Comparison of ENCODE assay signal across 2 cellular contexts in the genomic region with DNA sequence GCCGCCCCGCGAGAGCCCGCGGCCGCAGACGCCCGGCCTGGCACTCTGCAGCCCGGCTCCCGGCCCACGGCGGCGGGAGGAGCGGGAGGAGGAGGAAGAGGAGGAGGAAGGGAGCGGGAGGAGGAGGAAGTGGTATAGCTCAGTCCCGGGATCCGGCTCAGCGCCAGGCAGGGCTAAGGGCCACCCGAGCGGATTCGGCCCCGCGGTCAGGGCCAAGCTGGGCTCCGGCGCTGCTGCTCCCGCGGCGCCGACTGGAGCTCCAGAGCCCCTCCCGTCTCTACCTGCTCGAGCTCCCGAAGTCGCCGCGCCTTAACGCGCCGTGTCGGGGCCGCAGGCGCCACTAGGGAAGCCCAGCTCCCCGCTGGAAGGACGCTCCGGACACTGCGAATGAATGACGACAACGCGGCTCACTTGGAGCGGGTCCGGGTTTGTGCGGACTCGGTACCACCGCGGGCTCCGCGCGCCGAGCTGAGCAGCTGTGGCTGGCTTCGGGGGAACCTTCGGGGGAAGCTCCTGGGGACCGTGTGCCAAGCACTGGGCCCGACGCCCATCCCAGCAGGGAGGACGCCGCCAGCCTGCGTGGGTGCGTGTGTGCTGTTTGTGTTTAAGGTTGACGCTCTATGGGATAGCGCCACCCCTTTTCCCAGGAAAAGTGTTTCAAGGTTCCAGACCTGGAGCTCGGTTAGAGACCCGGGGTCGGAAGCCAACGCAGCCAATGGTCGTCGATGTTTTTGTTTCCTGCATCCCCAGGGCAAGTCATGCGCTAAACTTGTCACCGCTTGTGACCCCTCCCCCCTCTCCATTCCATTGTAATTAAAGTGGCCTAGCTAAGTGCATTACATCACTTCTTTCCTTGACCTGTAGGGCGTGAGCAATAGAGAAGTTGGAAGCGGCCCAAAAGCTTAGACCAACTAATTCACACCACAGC.
TF ChIP-seq lines count a peak whose summit lies in the region.

A gene (minus strand): TSS at position 94 of the 928 bp plus-strand sequence. CDS start 340 bp downstream, outside the sequence.

TF ChIP-seq in H1, 55 proteins besides CTCF, POLR2A, EP300 and RAD21 (continued from another document and continues in another):
- TF ChIP-seq, protein P1, sequence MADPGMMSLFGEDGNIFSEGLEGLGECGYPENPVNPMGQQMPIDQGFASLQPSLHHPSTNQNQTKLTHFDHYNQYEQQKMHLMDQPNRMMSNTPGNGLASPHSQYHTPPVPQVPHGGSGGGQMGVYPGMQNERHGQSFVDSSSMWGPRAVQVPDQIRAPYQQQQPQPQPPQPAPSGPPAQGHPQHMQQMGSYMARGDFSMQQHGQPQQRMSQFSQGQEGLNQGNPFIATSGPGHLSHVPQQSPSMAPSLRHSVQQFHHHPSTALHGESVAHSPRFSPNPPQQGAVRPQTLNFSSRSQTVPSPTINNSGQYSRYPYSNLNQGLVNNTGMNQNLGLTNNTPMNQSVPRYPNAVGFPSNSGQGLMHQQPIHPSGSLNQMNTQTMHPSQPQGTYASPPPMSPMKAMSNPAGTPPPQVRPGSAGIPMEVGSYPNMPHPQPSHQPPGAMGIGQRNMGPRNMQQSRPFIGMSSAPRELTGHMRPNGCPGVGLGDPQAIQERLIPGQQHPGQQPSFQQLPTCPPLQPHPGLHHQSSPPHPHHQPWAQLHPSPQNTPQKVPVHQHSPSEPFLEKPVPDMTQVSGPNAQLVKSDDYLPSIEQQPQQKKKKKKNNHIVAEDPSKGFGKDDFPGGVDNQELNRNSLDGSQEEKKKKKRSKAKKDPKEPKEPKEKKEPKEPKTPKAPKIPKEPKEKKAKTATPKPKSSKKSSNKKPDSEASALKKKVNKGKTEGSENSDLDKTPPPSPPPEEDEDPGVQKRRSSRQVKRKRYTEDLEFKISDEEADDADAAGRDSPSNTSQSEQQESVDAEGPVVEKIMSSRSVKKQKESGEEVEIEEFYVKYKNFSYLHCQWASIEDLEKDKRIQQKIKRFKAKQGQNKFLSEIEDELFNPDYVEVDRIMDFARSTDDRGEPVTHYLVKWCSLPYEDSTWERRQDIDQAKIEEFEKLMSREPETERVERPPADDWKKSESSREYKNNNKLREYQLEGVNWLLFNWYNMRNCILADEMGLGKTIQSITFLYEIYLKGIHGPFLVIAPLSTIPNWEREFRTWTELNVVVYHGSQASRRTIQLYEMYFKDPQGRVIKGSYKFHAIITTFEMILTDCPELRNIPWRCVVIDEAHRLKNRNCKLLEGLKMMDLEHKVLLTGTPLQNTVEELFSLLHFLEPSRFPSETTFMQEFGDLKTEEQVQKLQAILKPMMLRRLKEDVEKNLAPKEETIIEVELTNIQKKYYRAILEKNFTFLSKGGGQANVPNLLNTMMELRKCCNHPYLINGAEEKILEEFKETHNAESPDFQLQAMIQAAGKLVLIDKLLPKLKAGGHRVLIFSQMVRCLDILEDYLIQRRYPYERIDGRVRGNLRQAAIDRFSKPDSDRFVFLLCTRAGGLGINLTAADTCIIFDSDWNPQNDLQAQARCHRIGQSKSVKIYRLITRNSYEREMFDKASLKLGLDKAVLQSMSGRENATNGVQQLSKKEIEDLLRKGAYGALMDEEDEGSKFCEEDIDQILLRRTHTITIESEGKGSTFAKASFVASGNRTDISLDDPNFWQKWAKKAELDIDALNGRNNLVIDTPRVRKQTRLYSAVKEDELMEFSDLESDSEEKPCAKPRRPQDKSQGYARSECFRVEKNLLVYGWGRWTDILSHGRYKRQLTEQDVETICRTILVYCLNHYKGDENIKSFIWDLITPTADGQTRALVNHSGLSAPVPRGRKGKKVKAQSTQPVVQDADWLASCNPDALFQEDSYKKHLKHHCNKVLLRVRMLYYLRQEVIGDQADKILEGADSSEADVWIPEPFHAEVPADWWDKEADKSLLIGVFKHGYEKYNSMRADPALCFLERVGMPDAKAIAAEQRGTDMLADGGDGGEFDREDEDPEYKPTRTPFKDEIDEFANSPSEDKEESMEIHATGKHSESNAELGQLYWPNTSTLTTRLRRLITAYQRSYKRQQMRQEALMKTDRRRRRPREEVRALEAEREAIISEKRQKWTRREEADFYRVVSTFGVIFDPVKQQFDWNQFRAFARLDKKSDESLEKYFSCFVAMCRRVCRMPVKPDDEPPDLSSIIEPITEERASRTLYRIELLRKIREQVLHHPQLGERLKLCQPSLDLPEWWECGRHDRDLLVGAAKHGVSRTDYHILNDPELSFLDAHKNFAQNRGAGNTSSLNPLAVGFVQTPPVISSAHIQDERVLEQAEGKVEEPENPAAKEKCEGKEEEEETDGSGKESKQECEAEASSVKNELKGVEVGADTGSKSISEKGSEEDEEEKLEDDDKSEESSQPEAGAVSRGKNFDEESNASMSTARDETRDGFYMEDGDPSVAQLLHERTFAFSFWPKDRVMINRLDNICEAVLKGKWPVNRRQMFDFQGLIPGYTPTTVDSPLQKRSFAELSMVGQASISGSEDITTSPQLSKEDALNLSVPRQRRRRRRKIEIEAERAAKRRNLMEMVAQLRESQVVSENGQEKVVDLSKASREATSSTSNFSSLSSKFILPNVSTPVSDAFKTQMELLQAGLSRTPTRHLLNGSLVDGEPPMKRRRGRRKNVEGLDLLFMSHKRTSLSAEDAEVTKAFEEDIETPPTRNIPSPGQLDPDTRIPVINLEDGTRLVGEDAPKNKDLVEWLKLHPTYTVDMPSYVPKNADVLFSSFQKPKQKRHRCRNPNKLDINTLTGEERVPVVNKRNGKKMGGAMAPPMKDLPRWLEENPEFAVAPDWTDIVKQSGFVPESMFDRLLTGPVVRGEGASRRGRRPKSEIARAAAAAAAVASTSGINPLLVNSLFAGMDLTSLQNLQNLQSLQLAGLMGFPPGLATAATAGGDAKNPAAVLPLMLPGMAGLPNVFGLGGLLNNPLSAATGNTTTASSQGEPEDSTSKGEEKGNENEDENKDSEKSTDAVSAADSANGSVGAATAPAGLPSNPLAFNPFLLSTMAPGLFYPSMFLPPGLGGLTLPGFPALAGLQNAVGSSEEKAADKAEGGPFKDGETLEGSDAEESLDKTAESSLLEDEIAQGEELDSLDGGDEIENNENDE (IDR thresholded peaks at IDR 0.05; ENCODE audit: insufficient replicate concordance, low read length) = no peak
- TF ChIP-seq CTBP2 (IDR thresholded peaks at IDR 0.05; ENCODE audit: borderline replicate concordance, insufficient read depth, insufficient read length, low read length) (peak; percentile 71), NANOG (IDR thresholded peaks at IDR 0.05; ENCODE audit: insufficient read depth, low read depth, low read length, poor library complexity, severe bottlenecking) (peak; percentile 56), SIX5 (IDR thresholded peaks at IDR 0.05; ENCODE audit: low read depth, low read length) (no peak), CBX5 (IDR thresholded peaks at IDR 0.05; ENCODE audit: low read depth, low read length) (no peak), CREB1 (IDR thresholded peaks at IDR 0.05) (peak; percentile 32; the same call in 1 of the 2 replicates), KDM1A (IDR thresholded peaks at IDR 0.05; ENCODE audit: borderline replicate concordance, low read length) (peak; percentile 63; the same call in 1 of the 2 replicates), CHD2 (IDR thresholded peaks at IDR 0.05; ENCODE audit: low read length) (no peak), TAF7 (optimal IDR thresholded peaks at IDR 0.05; ENCODE audit: borderline replicate concordance, low read depth, low read length) (no peak)
- TF ChIP-seq, protein P2, sequence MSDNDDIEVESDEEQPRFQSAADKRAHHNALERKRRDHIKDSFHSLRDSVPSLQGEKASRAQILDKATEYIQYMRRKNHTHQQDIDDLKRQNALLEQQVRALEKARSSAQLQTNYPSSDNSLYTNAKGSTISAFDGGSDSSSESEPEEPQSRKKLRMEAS (IDR thresholded peaks at IDR 0.05) = peak; percentile 88
- TF ChIP-seq, protein P3, sequence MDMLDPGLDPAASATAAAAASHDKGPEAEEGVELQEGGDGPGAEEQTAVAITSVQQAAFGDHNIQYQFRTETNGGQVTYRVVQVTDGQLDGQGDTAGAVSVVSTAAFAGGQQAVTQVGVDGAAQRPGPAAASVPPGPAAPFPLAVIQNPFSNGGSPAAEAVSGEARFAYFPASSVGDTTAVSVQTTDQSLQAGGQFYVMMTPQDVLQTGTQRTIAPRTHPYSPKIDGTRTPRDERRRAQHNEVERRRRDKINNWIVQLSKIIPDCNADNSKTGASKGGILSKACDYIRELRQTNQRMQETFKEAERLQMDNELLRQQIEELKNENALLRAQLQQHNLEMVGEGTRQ (IDR thresholded peaks at IDR 0.05; ENCODE audit: low read length) = no peak

TF ChIP-seq in HepG2, 621 proteins besides CTCF, POLR2A, EP300 and RAD21 (continued from another document and continues in another):
- TF ChIP-seq ZNF737 (CRISPR knock-in tag; IDR thresholded peaks at IDR 0.05; ENCODE audit: borderline replicate concordance) (peak; percentile 48; the same call in 1 of the 2 replicates), ZNF274 (CRISPR knock-in tag; IDR thresholded peaks at IDR 0.05) (0 out of 2 replicates have a peak, but pooled peaks have one; percentile 69), ASH2L (IDR thresholded peaks at IDR 0.05; ENCODE audit: insufficient read length, low read depth, low read length) (peak; percentile 68), MAF1 (CRISPR knock-in tag; IDR thresholded peaks at IDR 0.05; ENCODE audit: borderline replicate concordance) (0 out of 2 replicates have a peak, but pooled peaks have one; percentile 55), JDP2 (CRISPR knock-in tag; IDR thresholded peaks at IDR 0.05; ENCODE audit: borderline replicate concordance) (no peak), KDM4B (CRISPR knock-in tag; IDR thresholded peaks at IDR 0.05) (0 out of 2 replicates have a peak, but pooled peaks have one; percentile 30), ZNF296 (CRISPR knock-in tag; conservative IDR thresholded peaks at IDR 0.05) (no peak), MAFK (conservative IDR thresholded peaks at IDR 0.05 in 1 of 2, IDR thresholded peaks at IDR 0.05 in 1 of 2; ENCODE audit: low read length in 2 of 2) (no peak)
- TF ChIP-seq, protein P4, sequence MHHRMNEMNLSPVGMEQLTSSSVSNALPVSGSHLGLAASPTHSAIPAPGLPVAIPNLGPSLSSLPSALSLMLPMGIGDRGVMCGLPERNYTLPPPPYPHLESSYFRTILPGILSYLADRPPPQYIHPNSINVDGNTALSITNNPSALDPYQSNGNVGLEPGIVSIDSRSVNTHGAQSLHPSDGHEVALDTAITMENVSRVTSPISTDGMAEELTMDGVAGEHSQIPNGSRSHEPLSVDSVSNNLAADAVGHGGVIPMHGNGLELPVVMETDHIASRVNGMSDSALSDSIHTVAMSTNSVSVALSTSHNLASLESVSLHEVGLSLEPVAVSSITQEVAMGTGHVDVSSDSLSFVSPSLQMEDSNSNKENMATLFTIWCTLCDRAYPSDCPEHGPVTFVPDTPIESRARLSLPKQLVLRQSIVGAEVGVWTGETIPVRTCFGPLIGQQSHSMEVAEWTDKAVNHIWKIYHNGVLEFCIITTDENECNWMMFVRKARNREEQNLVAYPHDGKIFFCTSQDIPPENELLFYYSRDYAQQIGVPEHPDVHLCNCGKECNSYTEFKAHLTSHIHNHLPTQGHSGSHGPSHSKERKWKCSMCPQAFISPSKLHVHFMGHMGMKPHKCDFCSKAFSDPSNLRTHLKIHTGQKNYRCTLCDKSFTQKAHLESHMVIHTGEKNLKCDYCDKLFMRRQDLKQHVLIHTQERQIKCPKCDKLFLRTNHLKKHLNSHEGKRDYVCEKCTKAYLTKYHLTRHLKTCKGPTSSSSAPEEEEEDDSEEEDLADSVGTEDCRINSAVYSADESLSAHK (CRISPR knock-in tag; IDR thresholded peaks at IDR 0.05; ENCODE audit: borderline replicate concordance) = peak; percentile 50; the same call in 1 of the 2 replicates
- TF ChIP-seq, protein P5, sequence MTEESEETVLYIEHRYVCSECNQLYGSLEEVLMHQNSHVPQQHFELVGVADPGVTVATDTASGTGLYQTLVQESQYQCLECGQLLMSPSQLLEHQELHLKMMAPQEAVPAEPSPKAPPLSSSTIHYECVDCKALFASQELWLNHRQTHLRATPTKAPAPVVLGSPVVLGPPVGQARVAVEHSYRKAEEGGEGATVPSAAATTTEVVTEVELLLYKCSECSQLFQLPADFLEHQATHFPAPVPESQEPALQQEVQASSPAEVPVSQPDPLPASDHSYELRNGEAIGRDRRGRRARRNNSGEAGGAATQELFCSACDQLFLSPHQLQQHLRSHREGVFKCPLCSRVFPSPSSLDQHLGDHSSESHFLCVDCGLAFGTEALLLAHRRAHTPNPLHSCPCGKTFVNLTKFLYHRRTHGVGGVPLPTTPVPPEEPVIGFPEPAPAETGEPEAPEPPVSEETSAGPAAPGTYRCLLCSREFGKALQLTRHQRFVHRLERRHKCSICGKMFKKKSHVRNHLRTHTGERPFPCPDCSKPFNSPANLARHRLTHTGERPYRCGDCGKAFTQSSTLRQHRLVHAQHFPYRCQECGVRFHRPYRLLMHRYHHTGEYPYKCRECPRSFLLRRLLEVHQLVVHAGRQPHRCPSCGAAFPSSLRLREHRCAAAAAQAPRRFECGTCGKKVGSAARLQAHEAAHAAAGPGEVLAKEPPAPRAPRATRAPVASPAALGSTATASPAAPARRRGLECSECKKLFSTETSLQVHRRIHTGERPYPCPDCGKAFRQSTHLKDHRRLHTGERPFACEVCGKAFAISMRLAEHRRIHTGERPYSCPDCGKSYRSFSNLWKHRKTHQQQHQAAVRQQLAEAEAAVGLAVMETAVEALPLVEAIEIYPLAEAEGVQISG (CRISPR knock-in tag; IDR thresholded peaks at IDR 0.05) = peak; percentile 54
- TF ChIP-seq, protein P6, sequence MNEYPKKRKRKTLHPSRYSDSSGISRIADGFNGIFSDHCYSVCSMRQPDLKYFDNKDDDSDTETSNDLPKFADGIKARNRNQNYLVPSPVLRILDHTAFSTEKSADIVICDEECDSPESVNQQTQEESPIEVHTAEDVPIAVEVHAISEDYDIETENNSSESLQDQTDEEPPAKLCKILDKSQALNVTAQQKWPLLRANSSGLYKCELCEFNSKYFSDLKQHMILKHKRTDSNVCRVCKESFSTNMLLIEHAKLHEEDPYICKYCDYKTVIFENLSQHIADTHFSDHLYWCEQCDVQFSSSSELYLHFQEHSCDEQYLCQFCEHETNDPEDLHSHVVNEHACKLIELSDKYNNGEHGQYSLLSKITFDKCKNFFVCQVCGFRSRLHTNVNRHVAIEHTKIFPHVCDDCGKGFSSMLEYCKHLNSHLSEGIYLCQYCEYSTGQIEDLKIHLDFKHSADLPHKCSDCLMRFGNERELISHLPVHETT (CRISPR knock-in tag; conservative IDR thresholded peaks at IDR 0.05) = peak; percentile 63; the same call in 1 of the 2 replicates
- TF ChIP-seq, protein P7, sequence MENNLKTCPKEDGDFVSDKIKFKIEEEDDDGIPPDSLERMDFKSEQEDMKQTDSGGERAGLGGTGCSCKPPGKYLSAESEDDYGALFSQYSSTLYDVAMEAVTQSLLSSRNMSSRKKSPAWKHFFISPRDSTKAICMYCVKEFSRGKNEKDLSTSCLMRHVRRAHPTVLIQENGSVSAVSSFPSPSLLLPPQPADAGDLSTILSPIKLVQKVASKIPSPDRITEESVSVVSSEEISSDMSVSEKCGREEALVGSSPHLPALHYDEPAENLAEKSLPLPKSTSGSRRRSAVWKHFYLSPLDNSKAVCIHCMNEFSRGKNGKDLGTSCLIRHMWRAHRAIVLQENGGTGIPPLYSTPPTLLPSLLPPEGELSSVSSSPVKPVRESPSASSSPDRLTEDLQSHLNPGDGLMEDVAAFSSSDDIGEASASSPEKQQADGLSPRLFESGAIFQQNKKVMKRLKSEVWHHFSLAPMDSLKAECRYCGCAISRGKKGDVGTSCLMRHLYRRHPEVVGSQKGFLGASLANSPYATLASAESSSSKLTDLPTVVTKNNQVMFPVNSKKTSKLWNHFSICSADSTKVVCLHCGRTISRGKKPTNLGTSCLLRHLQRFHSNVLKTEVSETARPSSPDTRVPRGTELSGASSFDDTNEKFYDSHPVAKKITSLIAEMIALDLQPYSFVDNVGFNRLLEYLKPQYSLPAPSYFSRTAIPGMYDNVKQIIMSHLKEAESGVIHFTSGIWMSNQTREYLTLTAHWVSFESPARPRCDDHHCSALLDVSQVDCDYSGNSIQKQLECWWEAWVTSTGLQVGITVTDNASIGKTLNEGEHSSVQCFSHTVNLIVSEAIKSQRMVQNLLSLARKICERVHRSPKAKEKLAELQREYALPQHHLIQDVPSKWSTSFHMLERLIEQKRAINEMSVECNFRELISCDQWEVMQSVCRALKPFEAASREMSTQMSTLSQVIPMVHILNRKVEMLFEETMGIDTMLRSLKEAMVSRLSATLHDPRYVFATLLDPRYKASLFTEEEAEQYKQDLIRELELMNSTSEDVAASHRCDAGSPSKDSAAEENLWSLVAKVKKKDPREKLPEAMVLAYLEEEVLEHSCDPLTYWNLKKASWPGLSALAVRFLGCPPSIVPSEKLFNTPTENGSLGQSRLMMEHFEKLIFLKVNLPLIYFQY (CRISPR knock-in tag; IDR thresholded peaks at IDR 0.05; ENCODE audit: borderline replicate concordance) = peak; percentile 78; the same call in 1 of the 2 replicates
